ENCODE assay signal across 17 cellular contexts in the genomic region with DNA sequence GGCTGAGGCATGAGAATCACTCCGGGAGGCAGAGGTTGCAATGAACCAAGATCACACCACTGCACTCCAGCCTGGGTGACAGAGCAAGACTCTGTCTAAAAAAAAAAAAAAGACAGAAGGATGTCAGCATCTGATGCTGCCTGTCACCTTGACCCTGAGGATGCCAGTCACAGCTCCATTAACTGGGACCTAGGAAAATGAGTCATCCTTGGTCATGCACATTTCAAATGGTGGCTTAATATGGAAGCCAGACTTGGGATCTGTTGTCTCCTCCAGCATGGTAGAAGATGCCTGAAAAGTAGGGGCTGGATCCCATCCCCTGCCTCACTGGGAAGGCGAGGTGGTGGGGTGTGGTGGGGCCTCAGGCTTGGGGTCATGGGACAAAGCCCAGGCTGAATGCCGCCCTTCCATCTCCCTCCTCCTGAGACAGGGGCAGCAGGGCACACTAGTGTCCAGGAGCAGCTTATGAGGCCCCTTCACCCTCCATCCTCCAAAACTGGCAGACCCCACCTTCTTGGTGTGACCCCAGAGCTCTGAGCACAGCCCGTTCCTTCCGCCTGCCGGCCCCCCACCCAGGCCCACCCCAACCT. TPM values are rescaled to one million over a fixed set of nuclear protein-coding genes. Genes with fewer than 3 reads are reported as not detected.
"Had no signal": no experiment of that assay in that cellular context is flagged by ENCODE, and none has a peak within 500 bp of the region (broad histone marks: within the 10 kb centered on the region; RNA-seq: fewer than 3 reads in every experiment).

No MANE protein-coding gene starts in this region.

- H3K27me3 ChIP-seq: thyroid gland had no signal

- H3K36me3 ChIP-seq: sigmoid colon, thyroid gland had no signal

- DNase-seq: activated CD4-positive, CD25-positive, alpha-beta regulatory T cell treated with anti-CD3 and anti-CD28 coated beads, Interleukin-2, amount 50 U/mL, for 72 hours; activated CD8-positive, alpha-beta memory T cell treated with anti-CD3 and anti-CD28 coated beads, Interleukin-2, amount 10 ng/mL, durations not matched to agents 7 days and 5 days; activated naive CD4-positive, alpha-beta T cell treated with anti-CD3 and anti-CD28 coated beads, Interleukin-2, amount 50 U/mL, for 16 hours; activated T-cell treated with anti-CD3 and anti-CD28 coated beads, Interleukin-2, amount 50 U/mL, for 1 hour; kidney glomerular epithelial cell; midbrain; stimulated activated CD4-positive, alpha-beta T cell treated with anti-CD3 and anti-CD28 coated beads, Interleukin-2, amount 100 ng/mL, for 48 hours; T1000 had no signal

- H3K4me3 ChIP-seq: lung, psoas muscle, sigmoid colon, thyroid gland had no signal

- H3K9me3 ChIP-seq: psoas muscle, sigmoid colon, thyroid gland had no signal

- H3K4me1 ChIP-seq: psoas muscle, thyroid gland had no signal

RNA-seq across cellular contexts. Expression of a gene that starts 1.3 kb away (rescaled TPM):
- total RNA-seq: myocyte had no signal

RNA-seq across cellular contexts. Expression of a gene that starts 14.0 kb away (rescaled TPM):
- total RNA-seq: dermis microvascular lymphatic vessel endothelial cell, glomerular endothelial cell, osteocyte had no signal

RNA-seq across cellular contexts. Expression of a gene that starts 32.1 kb away (rescaled TPM):
- total RNA-seq: glomerular endothelial cell, psoas muscle, sigmoid colon, urinary bladder had no signal
